20 cellular contexts compared by ENCODE assay signal in genomic region chr12:100208834-100209233, GRCh38. TPM values are rescaled to one million over a fixed set of nuclear protein-coding genes. Genes with fewer than 3 reads are reported as not detected.
A peak's percentile ranks its signal among the peaks of the same experiment; 100 is the strongest.
DNase-seq lines count a peak whose midpoint lies in the region; ATAC-seq and TF ChIP-seq lines count a peak whose summit lies in the region.
"Had no signal": no experiment of that assay in that cellular context is flagged by ENCODE, and none has a peak within 500 bp of the region (broad histone marks: within the 10 kb centered on the region; RNA-seq: fewer than 3 reads in every experiment).

No MANE protein-coding gene starts in this region.

- H3K14ac ChIP-seq in trophoblast cell (ENCODE audit: low read length), result no peak overlapping the region

- H3K36me3 ChIP-seq in right atrium auricular region, result peaks cover 66% of the 10 kb centered on the region
- H3K36me3 ChIP-seq in lung (ENCODE audit: control insufficient read depth in 2 of 2, insufficient read depth in 2 of 2, low read length in 2 of 2), result peaks cover 13 to 23% of the 10 kb centered on the region in 2 donors
- peaks cover 21 to 27% of the 10 kb centered on the region in 2 experiments for H3K36me3 ChIP-seq in trophoblast cell (ENCODE audit: control insufficient read depth in 1 of 2, insufficient read depth in 2 of 2, low read length in 2 of 2)

- no peak for TF ChIP-seq CTCF in right atrium auricular region (IDR thresholded peaks at IDR 0.05)
- TF ChIP-seq CTCF in lung (IDR thresholded peaks at IDR 0.05; ENCODE audit: control extremely low read depth, extremely low read depth), result no peak
- no peak for TF ChIP-seq CTCF in type B pancreatic cell (conservative IDR thresholded peaks at IDR 0.05)

- ATAC-seq in left cardiac atrium (no peak), lung (ENCODE audit: insufficient read depth, low FRiP score) (no peak), GM19328 (IDR thresholded peaks at IDR 0.05; ENCODE audit: unreplicated experiment) (no peak)
- ATAC-seq: A549; CD8-positive, alpha-beta T cell had no signal

- H3K27ac Mint-ChIP-seq in type B pancreatic cell, result no peak overlapping the region
- H3K27ac Mint-ChIP-seq: B cell; CD4-positive, alpha-beta T cell; CD8-positive, alpha-beta T cell had no signal

- H3K4me3 ChIP-seq in right atrium auricular region (no peak overlapping the region), lung (no peak overlapping the region), trophoblast cell (ENCODE audit: low read depth, low read length) (no peak overlapping the region)
- H3K4me3 ChIP-seq: A549; BLaER1 treated with 17β-estradiol and CSF1 and Interleukin-3, amounts not matched to agents 10 nM and 100 nM had no signal

- no peak overlapping the region for H2BK5ac ChIP-seq in trophoblast cell (ENCODE audit: low read depth, low read length, poor library complexity)

- H3K4me2 ChIP-seq in trophoblast cell (ENCODE audit: low read length), result no peak overlapping the region
- H3K4me2 ChIP-seq: A549; BLaER1 treated with 17β-estradiol and CSF1 and Interleukin-3, amounts not matched to agents 10 nM and 100 nM had no signal

- 97 to 98% methylated on average over 5 of the region's 5 CpGs for WGBS in lung, 2 donors
- WGBS in trophoblast cell (ENCODE audit: extremely low coverage, insufficient coverage, insufficient read length), result no CpG with 5 or more reads among the region's 5 CpGs

- H3K23ac ChIP-seq in trophoblast cell (ENCODE audit: low read length), result no peak overlapping the region

- H3K27me3 ChIP-seq in right atrium auricular region, result no peaks in the 10 kb centered on the region
- no peaks in the 10 kb centered on the region for H3K27me3 ChIP-seq in lung (ENCODE audit: control insufficient read depth, insufficient read depth)
- H3K27me3 ChIP-seq in trophoblast cell (ENCODE audit: insufficient read depth, low read length), result no peaks in the 10 kb centered on the region
- H3K27me3 ChIP-seq: BLaER1 treated with 17β-estradiol and CSF1 and Interleukin-3, amounts not matched to agents 10 nM and 100 nM had no signal

- H3K9me3 ChIP-seq in right atrium auricular region (no peaks in the 10 kb centered on the region), lung (ENCODE audit: control insufficient read depth in 2 of 2, insufficient read depth in 1 of 2, low read length in 1 of 2) (no peaks in the 10 kb centered on the region), trophoblast cell (ENCODE audit: insufficient read depth, low read depth, low read length) (no peaks in the 10 kb centered on the region)
- H3K9me3 ChIP-seq: A549; BLaER1 treated with 17β-estradiol and CSF1 and Interleukin-3, amounts not matched to agents 10 nM and 100 nM; Caco-2 had no signal

- H3K27ac ChIP-seq in right atrium auricular region, result no peak overlapping the region
- H3K27ac ChIP-seq in lung (ENCODE audit: low read depth in 1 of 2, low read length in 1 of 2), result no peak overlapping the region
- H3K27ac ChIP-seq in trophoblast cell (ENCODE audit: low read depth, low read length), result no peak overlapping the region
- H3K27ac ChIP-seq: 22Rv1; A549; BLaER1 treated with 17β-estradiol and CSF1 and Interleukin-3, amounts not matched to agents 10 nM and 100 nM; C4-2B had no signal

- DNase-seq in right atrium auricular region (ENCODE audit: low spot score) (peak; percentile 23), left cardiac atrium (no peak), lung (ENCODE audit: low spot score) (peak; percentile 15), trophoblast cell (no peak), type B pancreatic cell (ENCODE audit: extremely low spot score, unreplicated experiment) (peak; percentile 39), NCI-H446 treated with DMSO at 0.1 percent for 48 hours (lab: John Stamatoyannopoulos, UW) (no peak), NCI-H82 treated with DMSO at 0.1 percent for 48 hours (lab: John Stamatoyannopoulos, UW; ENCODE audit: unreplicated experiment) (no peak)
- DNase-seq: AML-193; Caco-2; Calu3; CD4-positive, alpha-beta T cell; CD8-positive, alpha-beta T cell; DMS79 treated with DMSO at 0.1 percent for 48 hours; GF-D8 had no signal

- no peaks in the 10 kb centered on the region for H3K4me1 Mint-ChIP-seq in type B pancreatic cell (ENCODE audit: unreplicated experiment)
- H3K4me1 Mint-ChIP-seq: B cell had no signal

- no peak overlapping the region for H2BK12ac ChIP-seq in trophoblast cell (ENCODE audit: low read length)

- no peaks in the 10 kb centered on the region for H3K27me3 Mint-ChIP-seq in type B pancreatic cell
- H3K27me3 Mint-ChIP-seq: B cell; CD4-positive, alpha-beta T cell had no signal

- H2AFZ ChIP-seq in trophoblast cell (ENCODE audit: insufficient read depth, low read length, poor library complexity), result no peak overlapping the region

- no peaks in the 10 kb centered on the region for H3K79me1 ChIP-seq in trophoblast cell (ENCODE audit: low read length)

- no peak overlapping the region for H3K4me3 Mint-ChIP-seq in type B pancreatic cell
- H3K4me3 Mint-ChIP-seq: B cell; CD4-positive, alpha-beta T cell; CD8-positive, alpha-beta T cell had no signal

- no peak overlapping the region for H3K4ac ChIP-seq in trophoblast cell (ENCODE audit: low read depth, low read length)

- H2AK5ac ChIP-seq in trophoblast cell (ENCODE audit: low read length), result no peak overlapping the region

- peaks cover 5% of the 10 kb centered on the region for H3K36me3 Mint-ChIP-seq in type B pancreatic cell

- no peak overlapping the region for H3K18ac ChIP-seq in trophoblast cell (ENCODE audit: low read length)

- no peaks in the 10 kb centered on the region for H3K9me3 Mint-ChIP-seq in type B pancreatic cell
- H3K9me3 Mint-ChIP-seq: CD4-positive, alpha-beta T cell; CD8-positive, alpha-beta T cell had no signal

- H4K91ac ChIP-seq in trophoblast cell (ENCODE audit: low read depth, low read length), result no peak overlapping the region

- intact Hi-C loops in left cardiac atrium (cut with DNase I), result no loop called here

- H4K12ac ChIP-seq in trophoblast cell (ENCODE audit: low read depth, low read length), result peak overlapping the region; percentile 36

- no peaks in the 10 kb centered on the region for H3K79me2 ChIP-seq in trophoblast cell (ENCODE audit: control insufficient read depth, insufficient read depth, low read length, poor library complexity)

- H4K8ac ChIP-seq in trophoblast cell (ENCODE audit: low read depth, low read length), result no peak overlapping the region

- H3K4me1 ChIP-seq in right atrium auricular region, result no peaks in the 10 kb centered on the region
- H3K4me1 ChIP-seq in lung (ENCODE audit: control insufficient read depth in 2 of 2, insufficient read depth in 2 of 2, low read length in 2 of 2), result no peaks in the 10 kb centered on the region
- H3K4me1 ChIP-seq in trophoblast cell (ENCODE audit: control insufficient read depth in 1 of 2, insufficient read depth in 2 of 2, low read length in 2 of 2), result no peaks in the 10 kb centered on the region
- H3K4me1 ChIP-seq: A549; BLaER1 treated with 17β-estradiol and CSF1 and Interleukin-3, amounts not matched to agents 10 nM and 100 nM had no signal

- no peak overlapping the region for H2BK120ac ChIP-seq in trophoblast cell (ENCODE audit: insufficient read depth, low read length, poor library complexity)

- no peak overlapping the region for H3K9ac ChIP-seq in trophoblast cell (ENCODE audit: low read length)
- H3K9ac ChIP-seq: BLaER1 treated with 17β-estradiol and CSF1 and Interleukin-3, amounts not matched to agents 10 nM and 100 nM had no signal

RNA-seq across cellular contexts. Expression of gene ACTR6, which starts 8.2 kb away (rescaled TPM):
- total RNA-seq in right atrium auricular region (10 to 100 TPM; 12.1 to 19.4 TPM), left cardiac atrium (10 to 100 TPM; 19.7 to 24.3 TPM), lung (10 to 100 TPM; 18.7 to 25.2 TPM), type B pancreatic cell (ENCODE audit: low replicate concordance) (24.1 and 32.9 TPM in 2 replicates)
- 10 to 100 TPM; 12.0 to 16.3 TPM for polyA plus RNA-seq in lung
- 19.0 and 19.1 TPM in 2 replicates for polyA plus RNA-seq in trophoblast cell (2013)

RNA-seq across cellular contexts. Expression of gene DEPDC4, which starts 58.0 kb away (rescaled TPM):
- total RNA-seq in right atrium auricular region, result under 1 TPM in 1 of 2 donors, not detected in 1; 0.44 TPM
- under 1 TPM; 0.53 to 0.55 TPM for total RNA-seq in left cardiac atrium
- total RNA-seq in lung, result 1 to 10 TPM; 1.6 to 6.2 TPM
- polyA plus RNA-seq in lung, result under 1 TPM; 0.54 to 0.77 TPM
- 2.1 and 2.6 TPM in 2 replicates for polyA plus RNA-seq in trophoblast cell (2013)
- 1.6 and 2.6 TPM in 2 replicates for total RNA-seq in type B pancreatic cell (ENCODE audit: low replicate concordance)

RNA-seq across cellular contexts. Expression of gene SCYL2, which starts 58.1 kb away (rescaled TPM):
- 10 to 100 TPM; 21.1 to 36.9 TPM for total RNA-seq in right atrium auricular region
- total RNA-seq in left cardiac atrium, result 10 to 100 TPM; 25.4 to 30.3 TPM
- 100 to 1,000 TPM in 1 of 2 donors, 10 to 100 TPM in 1; 34.2 to 148 TPM for total RNA-seq in lung
- polyA plus RNA-seq in lung, result 10 to 100 TPM; 13.9 to 15.6 TPM
- polyA plus RNA-seq in trophoblast cell (2013), result 45.1 and 45.6 TPM in 2 replicates
- total RNA-seq in type B pancreatic cell (ENCODE audit: low replicate concordance), result 53.9 and 61.3 TPM in 2 replicates

Comparison
In these comparisons a context has a peak if more than half of its experiments do, and no peak if none do; other contexts are left out.
1. DNase-seq: peak in right atrium auricular region (single experiment), lung (single experiment) and type B pancreatic cell (single experiment); none in left cardiac atrium (single experiment), trophoblast cell (0 of 2), NCI-H446 treated with DMSO at 0.1 percent for 48 hours (single experiment) and NCI-H82 treated with DMSO at 0.1 percent for 48 hours (single experiment).